9 cellular contexts compared by ENCODE assay signal in the genomic region with DNA sequence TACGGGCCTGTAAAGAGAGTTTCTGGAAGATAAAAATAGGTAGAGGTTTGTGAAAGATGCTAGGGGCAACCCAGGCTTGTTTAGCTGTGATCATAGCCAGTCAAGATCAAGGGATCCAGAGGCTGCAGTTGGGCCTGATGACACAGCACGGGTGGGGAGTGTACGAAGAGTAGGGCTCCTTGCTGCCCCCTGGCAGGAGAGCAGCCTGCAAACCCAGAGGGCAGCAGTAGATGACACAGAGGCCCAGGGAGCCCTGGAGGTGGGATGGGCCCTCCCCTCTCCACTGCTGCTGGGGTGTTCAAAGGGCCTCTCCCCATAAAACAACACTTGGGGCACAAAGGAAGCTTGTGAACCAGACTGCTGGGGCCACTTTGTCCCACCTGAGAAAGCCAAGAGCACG. TPM values are rescaled to one million over a fixed set of nuclear protein-coding genes. Genes with fewer than 3 reads are reported as not detected.
DNase-seq lines count a peak whose midpoint lies in the region; ATAC-seq, FAIRE-seq and TF ChIP-seq lines count a peak whose summit lies in the region.
"Had no signal": no experiment of that assay in that cellular context is flagged by ENCODE, and none has a peak within 500 bp of the region (broad histone marks: within the 10 kb centered on the region; RNA-seq: fewer than 3 reads in every experiment).

No MANE protein-coding gene starts in this region.

- H3K56ac ChIP-seq in H9 (ENCODE audit: insufficient read length, low read depth, low read length), result no peak overlapping the region

- H3K36me3 ChIP-seq in fibroblast of lung (ENCODE audit: control insufficient read depth, insufficient read depth, low read length), result no peaks in the 10 kb centered on the region

- H3K9me3 ChIP-seq in H9 (ENCODE audit: control insufficient read depth, low read depth, low read length), result no peaks in the 10 kb centered on the region
- H3K9me3 ChIP-seq in fibroblast of lung (ENCODE audit: control insufficient read depth, insufficient read depth, low read depth, low read length), result no peaks in the 10 kb centered on the region

- H3K79me2 ChIP-seq in H9 (ENCODE audit: insufficient read depth, low read length) (no peaks in the 10 kb centered on the region), fibroblast of lung (ENCODE audit: control insufficient read depth, insufficient read depth, low read length) (no peaks in the 10 kb centered on the region)

- H3K27me3 ChIP-seq in H9 (ENCODE audit: insufficient read depth, low read length), result no peaks in the 10 kb centered on the region
- peaks cover 8% of the 10 kb centered on the region for H3K27me3 ChIP-seq in fibroblast of lung (ENCODE audit: control insufficient read depth, insufficient read depth, low read length)

- no peak overlapping the region for H2AK5ac ChIP-seq in H9 (ENCODE audit: insufficient read length, low read length)

- no peaks in the 10 kb centered on the region; the same call in 1 of the 2 replicates for H3K27me3 Mint-ChIP-seq in H9 (ENCODE audit: low read depth)

- H3K27ac ChIP-seq in H9 (ENCODE audit: insufficient read length, low read depth, low read length) (no peak overlapping the region), fibroblast of lung (ENCODE audit: insufficient read depth, low read length) (no peak overlapping the region)

- H3K4me3 ChIP-seq in AG09309 (ENCODE audit: control insufficient read depth, low read depth, low read length) (no peak overlapping the region), fibroblast of lung (replicated peaks in 1 of 4; ENCODE audit: control extremely low read depth in 1 of 4, insufficient read depth in 1 of 4, low read depth in 3 of 4, low read length in 4 of 4) (no peak overlapping the region)

- no peaks in the 10 kb centered on the region for H3K79me1 ChIP-seq in H9 (ENCODE audit: insufficient read depth, low read depth, low read length, poor library complexity, severe bottlenecking)

- FAIRE-seq in GM12891 (lab: Jason Lieb, UNC), result no peak
- FAIRE-seq: astrocyte had no signal

- H4K20me1 ChIP-seq in H9 (ENCODE audit: control insufficient read depth, insufficient read depth, insufficient read length) (no peaks in the 10 kb centered on the region), fibroblast of lung (ENCODE audit: control insufficient read depth, extremely low read depth, insufficient read depth, low read length) (no peaks in the 10 kb centered on the region)

- no peaks in the 10 kb centered on the region for H3K9me3 Mint-ChIP-seq in H9

- no CpG with 5 or more reads among the region's 4 CpGs for WGBS in H9 (ENCODE audit: extremely low coverage, insufficient read length, low lambda C conversion rate)

- no peak overlapping the region for H3K18ac ChIP-seq in H9 (ENCODE audit: insufficient read length, low read depth, low read length)

- ATAC-seq in GM19397 (IDR thresholded peaks at IDR 0.05; ENCODE audit: unreplicated experiment), result no peak

- DNase-seq in AG09309 (ENCODE audit: low read depth) (no peak), H9 (peak; percentile 72), SKM-1 (lab: John Stamatoyannopoulos, UW; ENCODE audit: unreplicated experiment) (peak; percentile 23), fibroblast of lung (ENCODE audit: low read depth in 2 of 2) (peak in 1 of 2 donors; percentile 30), GM12891 (ENCODE audit: insufficient read length, low spot score) (no peak), NCI-H526 treated with DMSO at 0.1 percent for 48 hours (lab: John Stamatoyannopoulos, UW) (no peak)
- peak; percentile 16 to 22 for DNase-seq in stimulated activated CD4-positive, alpha-beta T cell treated with anti-CD3 and anti-CD28 coated beads, Interleukin-2, amount 100 ng/mL, for 24 hours

- no peak overlapping the region for H2BK12ac ChIP-seq in H9 (ENCODE audit: insufficient read length, low read depth, low read length)

- H3K23ac ChIP-seq in H9 (ENCODE audit: insufficient read length, low read depth, low read length), result no peak overlapping the region

- H2BK5ac ChIP-seq in H9 (ENCODE audit: insufficient read length, low read length), result no peak overlapping the region

- peaks cover 3 to 5% of the 10 kb centered on the region in 2 experiments; a peak in 3 of 4 replicates for H3K4me1 Mint-ChIP-seq in H9

- TF ChIP-seq CTCF in AG09309 (IDR thresholded peaks at IDR 0.05; ENCODE audit: control insufficient read depth, insufficient read depth, low read depth, low read length, missing control alignments), result peak; percentile 38
- peak; percentile 65 for TF ChIP-seq CTCF in H9 (conservative IDR thresholded peaks at IDR 0.05)
- peak; percentile 24 to 29 for TF ChIP-seq CTCF in fibroblast of lung (conservative IDR thresholded peaks at IDR 0.05 in 1 of 2, IDR thresholded peaks at IDR 0.05 in 1 of 2; ENCODE audit: low read depth in 1 of 2, low read length in 2 of 2)

- no peak overlapping the region for H3K14ac ChIP-seq in H9 (ENCODE audit: insufficient read depth, low read length)

- no peak overlapping the region for H3K4me2 ChIP-seq in H9 (ENCODE audit: insufficient read depth, insufficient read length, low read length)
- H3K4me2 ChIP-seq in fibroblast of lung (ENCODE audit: extremely low read depth, insufficient read depth, low read length), result no peak overlapping the region

- H2AFZ ChIP-seq in H9 (ENCODE audit: low read length) (no peak overlapping the region), fibroblast of lung (ENCODE audit: low read length) (no peak overlapping the region)

- no peak overlapping the region for H2BK20ac ChIP-seq in H9 (ENCODE audit: low read depth, low read length, poor library complexity, severe bottlenecking)

- no peak overlapping the region for H3K4me3 Mint-ChIP-seq in H9

- H3K9ac ChIP-seq in H9 (ENCODE audit: extremely low read depth, insufficient read length, low read length), result no peak overlapping the region
- H3K9ac ChIP-seq in fibroblast of lung (ENCODE audit: insufficient read depth, low read length), result no peak overlapping the region

- no peaks in the 10 kb centered on the region for H3K23me2 ChIP-seq in H9 (ENCODE audit: insufficient read length, low read depth, low read length, poor library complexity, severe bottlenecking)

- H3K36me3 Mint-ChIP-seq in H9 (ENCODE audit: insufficient read depth in 1 of 3, low read depth in 3 of 3), result no peaks in the 10 kb centered on the region

- no peak overlapping the region for H4K5ac ChIP-seq in H9 (ENCODE audit: insufficient read length, low read depth, low read length)

- H4K8ac ChIP-seq in H9 (replicated peaks; ENCODE audit: insufficient read length, low read depth, low read length), result no peak overlapping the region

- no peak overlapping the region for H4K91ac ChIP-seq in H9 (ENCODE audit: insufficient read length, low read depth, low read length)

- H2BK15ac ChIP-seq in H9 (ENCODE audit: low read depth, low read length), result no peak overlapping the region

- no peak overlapping the region for H3T11ph ChIP-seq in H9 (ENCODE audit: low read length)

- no peak overlapping the region; a peak in 3 of 7 replicates for H3K27ac Mint-ChIP-seq in H9

- H2BK120ac ChIP-seq in H9 (ENCODE audit: low read depth, low read length, poor library complexity, severe bottlenecking), result no peak overlapping the region

- no peak overlapping the region for H3K4ac ChIP-seq in H9 (ENCODE audit: low read depth, low read length)

- TF ChIP-seq POLR2A in GM12891 (IDR thresholded peaks at IDR 0.05; ENCODE audit: low read depth, low read length), result no peak

- H3K4me1 ChIP-seq in H9 (ENCODE audit: insufficient read depth, low read length) (no peaks in the 10 kb centered on the region), fibroblast of lung (ENCODE audit: control insufficient read depth, extremely low read depth, insufficient read depth, low read length) (no peaks in the 10 kb centered on the region)

TF ChIP-seq in GM12891, 5 proteins besides CTCF, POLR2A, EP300 and RAD21:
- TF ChIP-seq POLR2AphosphoS5 (IDR thresholded peaks at IDR 0.05; ENCODE audit: low read depth, low read length) (no peak), POU2F2 (IDR thresholded peaks at IDR 0.05; ENCODE audit: low read depth, low read length) (no peak), TAF1 (IDR thresholded peaks at IDR 0.05; ENCODE audit: low read depth, low read length) (no peak), SPI1 (IDR thresholded peaks at IDR 0.05; ENCODE audit: low read depth, low read length) (no peak), PAX5 (IDR thresholded peaks at IDR 0.05; ENCODE audit: insufficient read depth, low read length, severe bottlenecking) (no peak)

RNA-seq across cellular contexts. Expression of a gene that starts 47.2 kb away (rescaled TPM):
- total RNA-seq in H9 (2021) (46.1 and 47.9 TPM in 2 replicates), fibroblast of lung (150 and 208 TPM in 2 replicates)
- 68.0 and 111 TPM in 2 replicates for polyA plus RNA-seq in fibroblast of lung
- polyA plus RNA-seq in fibroblast of lung (2012), result 51.7 and 88.6 TPM in 2 replicates
- 529 and 674 TPM in 2 replicates for polyA minus RNA-seq in fibroblast of lung (ENCODE audit: low replicate concordance)
- 29.7 TPM for polyA plus RNA-seq in GM12891 (2012; ENCODE audit: low read depth, missing spikeins)

Comparison
In these comparisons a context has a peak if more than half of its experiments do, and no peak if none do; other contexts are left out.
1. DNase-seq: peak in H9 (single experiment), SKM-1 (single experiment) and stimulated activated CD4-positive, alpha-beta T cell treated with anti-CD3 and anti-CD28 coated beads, Interleukin-2, amount 100 ng/mL, for 24 hours (2 of 2); none in AG09309 (single experiment), GM12891 (single experiment) and NCI-H526 treated with DMSO at 0.1 percent for 48 hours (single experiment).
2. Peak in every context shown above with its lines, with median percentiles within 50 percentile points of each other: CTCF ChIP-seq.